1 cellular context compared by ENCODE assay signal in the genomic region with DNA sequence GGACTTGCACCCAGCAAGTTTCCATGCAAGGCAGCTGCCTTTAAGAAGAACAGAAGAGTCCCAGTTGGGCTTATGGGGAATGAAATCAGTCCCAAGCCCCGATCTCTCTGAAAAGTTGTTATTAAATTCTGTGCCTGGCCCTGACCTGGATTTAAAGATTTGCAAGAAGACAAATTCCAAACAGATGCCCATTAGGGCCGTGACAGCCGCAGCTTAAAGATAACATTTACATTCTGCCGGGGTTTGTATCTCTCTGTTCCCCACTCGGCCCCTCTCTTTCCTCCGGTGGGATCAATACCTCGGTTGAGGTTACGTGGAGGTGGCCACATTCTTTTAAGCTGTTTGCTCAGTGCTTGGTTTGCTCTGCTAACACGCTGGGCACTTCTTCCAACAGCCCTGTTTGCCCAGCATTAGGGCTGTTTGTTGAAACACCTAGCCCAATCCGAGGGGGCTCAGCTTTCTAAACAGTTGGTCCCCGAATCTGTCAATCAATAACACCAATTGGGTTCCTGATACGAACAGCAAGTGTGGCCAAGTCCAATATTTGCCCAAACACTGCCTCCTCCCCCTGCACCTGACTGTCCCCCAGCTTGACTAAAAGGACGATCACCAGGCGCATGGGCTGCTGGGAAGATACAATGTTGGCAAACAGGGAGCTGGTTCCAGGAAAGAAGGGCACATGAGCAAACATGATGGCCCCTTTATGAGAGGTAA.
TF ChIP-seq lines count a peak whose summit lies in the region.

No MANE protein-coding gene starts in this region.

TF ChIP-seq in H1, 55 proteins besides CTCF, POLR2A, EP300 and RAD21 (continued from another document):
- TF ChIP-seq, protein P1, sequence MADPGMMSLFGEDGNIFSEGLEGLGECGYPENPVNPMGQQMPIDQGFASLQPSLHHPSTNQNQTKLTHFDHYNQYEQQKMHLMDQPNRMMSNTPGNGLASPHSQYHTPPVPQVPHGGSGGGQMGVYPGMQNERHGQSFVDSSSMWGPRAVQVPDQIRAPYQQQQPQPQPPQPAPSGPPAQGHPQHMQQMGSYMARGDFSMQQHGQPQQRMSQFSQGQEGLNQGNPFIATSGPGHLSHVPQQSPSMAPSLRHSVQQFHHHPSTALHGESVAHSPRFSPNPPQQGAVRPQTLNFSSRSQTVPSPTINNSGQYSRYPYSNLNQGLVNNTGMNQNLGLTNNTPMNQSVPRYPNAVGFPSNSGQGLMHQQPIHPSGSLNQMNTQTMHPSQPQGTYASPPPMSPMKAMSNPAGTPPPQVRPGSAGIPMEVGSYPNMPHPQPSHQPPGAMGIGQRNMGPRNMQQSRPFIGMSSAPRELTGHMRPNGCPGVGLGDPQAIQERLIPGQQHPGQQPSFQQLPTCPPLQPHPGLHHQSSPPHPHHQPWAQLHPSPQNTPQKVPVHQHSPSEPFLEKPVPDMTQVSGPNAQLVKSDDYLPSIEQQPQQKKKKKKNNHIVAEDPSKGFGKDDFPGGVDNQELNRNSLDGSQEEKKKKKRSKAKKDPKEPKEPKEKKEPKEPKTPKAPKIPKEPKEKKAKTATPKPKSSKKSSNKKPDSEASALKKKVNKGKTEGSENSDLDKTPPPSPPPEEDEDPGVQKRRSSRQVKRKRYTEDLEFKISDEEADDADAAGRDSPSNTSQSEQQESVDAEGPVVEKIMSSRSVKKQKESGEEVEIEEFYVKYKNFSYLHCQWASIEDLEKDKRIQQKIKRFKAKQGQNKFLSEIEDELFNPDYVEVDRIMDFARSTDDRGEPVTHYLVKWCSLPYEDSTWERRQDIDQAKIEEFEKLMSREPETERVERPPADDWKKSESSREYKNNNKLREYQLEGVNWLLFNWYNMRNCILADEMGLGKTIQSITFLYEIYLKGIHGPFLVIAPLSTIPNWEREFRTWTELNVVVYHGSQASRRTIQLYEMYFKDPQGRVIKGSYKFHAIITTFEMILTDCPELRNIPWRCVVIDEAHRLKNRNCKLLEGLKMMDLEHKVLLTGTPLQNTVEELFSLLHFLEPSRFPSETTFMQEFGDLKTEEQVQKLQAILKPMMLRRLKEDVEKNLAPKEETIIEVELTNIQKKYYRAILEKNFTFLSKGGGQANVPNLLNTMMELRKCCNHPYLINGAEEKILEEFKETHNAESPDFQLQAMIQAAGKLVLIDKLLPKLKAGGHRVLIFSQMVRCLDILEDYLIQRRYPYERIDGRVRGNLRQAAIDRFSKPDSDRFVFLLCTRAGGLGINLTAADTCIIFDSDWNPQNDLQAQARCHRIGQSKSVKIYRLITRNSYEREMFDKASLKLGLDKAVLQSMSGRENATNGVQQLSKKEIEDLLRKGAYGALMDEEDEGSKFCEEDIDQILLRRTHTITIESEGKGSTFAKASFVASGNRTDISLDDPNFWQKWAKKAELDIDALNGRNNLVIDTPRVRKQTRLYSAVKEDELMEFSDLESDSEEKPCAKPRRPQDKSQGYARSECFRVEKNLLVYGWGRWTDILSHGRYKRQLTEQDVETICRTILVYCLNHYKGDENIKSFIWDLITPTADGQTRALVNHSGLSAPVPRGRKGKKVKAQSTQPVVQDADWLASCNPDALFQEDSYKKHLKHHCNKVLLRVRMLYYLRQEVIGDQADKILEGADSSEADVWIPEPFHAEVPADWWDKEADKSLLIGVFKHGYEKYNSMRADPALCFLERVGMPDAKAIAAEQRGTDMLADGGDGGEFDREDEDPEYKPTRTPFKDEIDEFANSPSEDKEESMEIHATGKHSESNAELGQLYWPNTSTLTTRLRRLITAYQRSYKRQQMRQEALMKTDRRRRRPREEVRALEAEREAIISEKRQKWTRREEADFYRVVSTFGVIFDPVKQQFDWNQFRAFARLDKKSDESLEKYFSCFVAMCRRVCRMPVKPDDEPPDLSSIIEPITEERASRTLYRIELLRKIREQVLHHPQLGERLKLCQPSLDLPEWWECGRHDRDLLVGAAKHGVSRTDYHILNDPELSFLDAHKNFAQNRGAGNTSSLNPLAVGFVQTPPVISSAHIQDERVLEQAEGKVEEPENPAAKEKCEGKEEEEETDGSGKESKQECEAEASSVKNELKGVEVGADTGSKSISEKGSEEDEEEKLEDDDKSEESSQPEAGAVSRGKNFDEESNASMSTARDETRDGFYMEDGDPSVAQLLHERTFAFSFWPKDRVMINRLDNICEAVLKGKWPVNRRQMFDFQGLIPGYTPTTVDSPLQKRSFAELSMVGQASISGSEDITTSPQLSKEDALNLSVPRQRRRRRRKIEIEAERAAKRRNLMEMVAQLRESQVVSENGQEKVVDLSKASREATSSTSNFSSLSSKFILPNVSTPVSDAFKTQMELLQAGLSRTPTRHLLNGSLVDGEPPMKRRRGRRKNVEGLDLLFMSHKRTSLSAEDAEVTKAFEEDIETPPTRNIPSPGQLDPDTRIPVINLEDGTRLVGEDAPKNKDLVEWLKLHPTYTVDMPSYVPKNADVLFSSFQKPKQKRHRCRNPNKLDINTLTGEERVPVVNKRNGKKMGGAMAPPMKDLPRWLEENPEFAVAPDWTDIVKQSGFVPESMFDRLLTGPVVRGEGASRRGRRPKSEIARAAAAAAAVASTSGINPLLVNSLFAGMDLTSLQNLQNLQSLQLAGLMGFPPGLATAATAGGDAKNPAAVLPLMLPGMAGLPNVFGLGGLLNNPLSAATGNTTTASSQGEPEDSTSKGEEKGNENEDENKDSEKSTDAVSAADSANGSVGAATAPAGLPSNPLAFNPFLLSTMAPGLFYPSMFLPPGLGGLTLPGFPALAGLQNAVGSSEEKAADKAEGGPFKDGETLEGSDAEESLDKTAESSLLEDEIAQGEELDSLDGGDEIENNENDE (IDR thresholded peaks at IDR 0.05; ENCODE audit: insufficient replicate concordance, low read length), result no peak
- TF ChIP-seq TEAD4 (IDR thresholded peaks at IDR 0.05; ENCODE audit: low read depth, low read length), result no peak
